ENCODE assay signal across 8 cellular contexts in the genomic region with DNA sequence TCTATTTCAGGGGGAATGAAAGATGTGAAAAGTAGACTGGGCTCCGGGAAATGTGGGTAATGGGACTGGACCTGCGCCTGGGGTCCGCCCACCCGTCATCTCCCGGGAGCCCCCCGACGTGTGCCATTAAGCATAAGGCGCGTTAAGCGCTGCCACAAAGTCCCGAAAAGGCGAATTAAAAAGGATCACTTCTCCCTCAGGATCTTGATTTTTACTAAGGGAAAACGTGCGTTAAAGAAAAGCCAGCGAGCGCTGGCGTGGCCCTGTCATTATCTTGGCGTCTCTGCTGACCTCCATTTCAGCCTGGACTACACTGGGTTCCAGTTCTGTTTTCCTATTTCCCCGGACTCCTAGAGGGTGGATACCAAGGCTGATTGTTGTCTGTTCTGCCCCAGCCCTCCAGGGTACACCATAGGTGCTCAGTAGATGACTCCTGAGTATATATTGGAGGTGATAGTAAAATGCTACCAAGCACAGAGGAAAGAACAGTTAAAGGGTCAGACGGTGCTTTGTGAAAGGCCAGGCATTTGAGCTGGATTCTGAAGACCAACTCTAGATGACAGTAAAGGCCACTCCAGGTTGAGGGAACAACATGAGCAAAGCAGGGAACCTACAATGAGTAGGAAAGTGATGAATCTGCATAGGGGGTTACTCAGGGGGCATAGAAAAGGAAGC.
A peak's percentile ranks its signal among the peaks of the same experiment; 100 is the strongest.
DNase-seq lines count a peak whose midpoint lies in the region; ATAC-seq, FAIRE-seq and TF ChIP-seq lines count a peak whose summit lies in the region.

No MANE protein-coding gene starts in this region.

- peak overlapping the region; percentile 54 to 84 (median 81) for H3K4me3 ChIP-seq in keratinocyte (ENCODE audit: control insufficient read depth in 2 of 3, extremely low read depth in 1 of 3, insufficient read depth in 2 of 3, low read depth in 1 of 3, low read length in 3 of 3)

- H3K27ac ChIP-seq in keratinocyte (ENCODE audit: control insufficient read depth, insufficient read depth, low read length), result peak overlapping the region; percentile 71

- H3K36me3 Mint-ChIP-seq in activated CD4-positive, alpha-beta T cell treated with anti-CD3 and anti-CD28 coated beads, Interleukin-2, amount 10 ng/mL, durations not matched to agents 7 days and 5 days (ENCODE audit: low read depth), result no peaks in the 10 kb centered on the region
- H3K36me3 Mint-ChIP-seq in central memory CD8-positive, alpha-beta T cell (ENCODE audit: insufficient read depth), result peaks cover 10% of the 10 kb centered on the region
- H3K36me3 Mint-ChIP-seq in stimulated activated naive B cell treated with anti-CD40 and anti-IgM and Interleukin-4, amounts not matched to agents 10 μg/mL and 1 μg/mL and 100 μg/mL, for 72 hours, result peaks cover 0 to 2% of the 10 kb centered on the region in 2 donors

- H3K27me3 Mint-ChIP-seq in activated CD4-positive, alpha-beta T cell treated with anti-CD3 and anti-CD28 coated beads, Interleukin-2, amount 10 ng/mL, durations not matched to agents 7 days and 5 days, result no peaks in the 10 kb centered on the region
- H3K27me3 Mint-ChIP-seq in central memory CD8-positive, alpha-beta T cell, result peaks cover 7% of the 10 kb centered on the region
- H3K27me3 Mint-ChIP-seq in stimulated activated naive B cell treated with anti-CD40 and anti-IgM and Interleukin-4, amounts not matched to agents 10 μg/mL and 1 μg/mL and 100 μg/mL, for 72 hours, result no peaks in the 10 kb centered on the region

- H3K27ac Mint-ChIP-seq in activated CD4-positive, alpha-beta T cell treated with anti-CD3 and anti-CD28 coated beads, Interleukin-2, amount 10 ng/mL, durations not matched to agents 7 days and 5 days, result peak overlapping the region; percentile 73
- no peak overlapping the region for H3K27ac Mint-ChIP-seq in central memory CD8-positive, alpha-beta T cell (ENCODE audit: low read depth)
- peak overlapping the region; percentile 78 for H3K27ac Mint-ChIP-seq in stimulated activated naive B cell treated with anti-CD40 and anti-IgM and Interleukin-4, amounts not matched to agents 10 μg/mL and 1 μg/mL and 100 μg/mL, for 72 hours

- no peaks in the 10 kb centered on the region for H3K9me1 ChIP-seq in keratinocyte (ENCODE audit: control insufficient read depth, extremely low read depth, insufficient read depth, low read length)

- peak overlapping the region; percentile 78 for H3K9ac ChIP-seq in keratinocyte (ENCODE audit: control insufficient read depth, extremely low read depth, insufficient read depth, low read length)

- CTCF ChIA-PET in activated CD4-positive, alpha-beta T cell treated with anti-CD3 and anti-CD28 coated beads, Interleukin-2, amount 10 ng/mL, durations not matched to agents 7 days and 5 days (lab: Charles Lee), result interaction anchor here (0.7 kb wide), 1 partner anchor 1266 kb away, joined by 3 read pairs; no protein-coding TSS in a partner anchor

- no peak for DNase-seq in activated CD4-positive, alpha-beta T cell treated with anti-CD3 and anti-CD28 coated beads, Interleukin-2, amount 10 ng/mL, durations not matched to agents 7 days and 5 days
- no peak for DNase-seq in activated CD4-positive, alpha-beta T cell treated with anti-CD3 and anti-CD28 coated beads for 1 hour
- peak; percentile 32 for DNase-seq in NCI-H82 treated with DMSO at 0.1 percent for 48 hours (lab: John Stamatoyannopoulos, UW; ENCODE audit: unreplicated experiment)
- DNase-seq in central memory CD8-positive, alpha-beta T cell (ENCODE audit: low spot score in 2 of 2), result no peak
- no peak for DNase-seq in keratinocyte (ENCODE audit: low read depth, low spot score)
- DNase-seq in stimulated activated naive B cell treated with anti-CD40 and anti-IgM and Interleukin-4, amounts not matched to agents 10 μg/mL and 1 μg/mL and 100 μg/mL, for 72 hours, result no peak
- no peak for DNase-seq in NCI-H187 (lab: John Stamatoyannopoulos, UW)
- no peak for DNase-seq in Ammon's horn (ENCODE audit: low spot score)

- dilution Hi-C loops in keratinocyte (cut with MboI; ENCODE audit: extremely low pct_ligation_motif_present, low sequenced_read_pairs), result no loop called here

- H3K4me2 ChIP-seq in keratinocyte (ENCODE audit: control insufficient read depth, extremely low read depth, insufficient read depth, low read depth, low read length), result peak overlapping the region; percentile 94

- H3K79me2 ChIP-seq in keratinocyte (ENCODE audit: control insufficient read depth, insufficient read depth, low read length), result no peaks in the 10 kb centered on the region

- ATAC-seq in central memory CD8-positive, alpha-beta T cell (replicated peaks; ENCODE audit: extremely low read depth, poor library complexity, severe bottlenecking), result no peak
- peak; percentile 5 to 12 for ATAC-seq in stimulated activated naive B cell treated with anti-CD40 and anti-IgM and Interleukin-4, amounts not matched to agents 10 μg/mL and 1 μg/mL and 100 μg/mL, for 72 hours (replicated peaks)

- H3K4me1 Mint-ChIP-seq in activated CD4-positive, alpha-beta T cell treated with anti-CD3 and anti-CD28 coated beads, Interleukin-2, amount 10 ng/mL, durations not matched to agents 7 days and 5 days, result peaks cover 22% of the 10 kb centered on the region
- peaks cover 15% of the 10 kb centered on the region for H3K4me1 Mint-ChIP-seq in central memory CD8-positive, alpha-beta T cell
- H3K4me1 Mint-ChIP-seq in stimulated activated naive B cell treated with anti-CD40 and anti-IgM and Interleukin-4, amounts not matched to agents 10 μg/mL and 1 μg/mL and 100 μg/mL, for 72 hours, result peaks cover 48 to 61% of the 10 kb centered on the region in 2 donors

- H3K36me3 ChIP-seq in keratinocyte (ENCODE audit: control insufficient read depth in 2 of 2, extremely low read depth in 1 of 2, insufficient read depth in 2 of 2, low read length in 2 of 2), result no peaks in the 10 kb centered on the region

- no peaks in the 10 kb centered on the region for H3K9me3 Mint-ChIP-seq in activated CD4-positive, alpha-beta T cell treated with anti-CD3 and anti-CD28 coated beads, Interleukin-2, amount 10 ng/mL, durations not matched to agents 7 days and 5 days
- no peaks in the 10 kb centered on the region for H3K9me3 Mint-ChIP-seq in central memory CD8-positive, alpha-beta T cell
- peaks cover 0 to 2% of the 10 kb centered on the region in 2 donors for H3K9me3 Mint-ChIP-seq in stimulated activated naive B cell treated with anti-CD40 and anti-IgM and Interleukin-4, amounts not matched to agents 10 μg/mL and 1 μg/mL and 100 μg/mL, for 72 hours

- H3K27me3 ChIP-seq in keratinocyte (ENCODE audit: control insufficient read depth, extremely low read depth, insufficient read depth, low read length), result no peaks in the 10 kb centered on the region

- no peaks in the 10 kb centered on the region for H3K9me3 ChIP-seq in keratinocyte (ENCODE audit: control insufficient read depth, low read depth, low read length)

- H4K20me1 ChIP-seq in keratinocyte (ENCODE audit: control insufficient read depth, extremely low read depth, insufficient read depth, low read length), result no peaks in the 10 kb centered on the region

- FAIRE-seq in keratinocyte (lab: Jason Lieb, UNC), result no peak

- H3K4me1 ChIP-seq in keratinocyte (ENCODE audit: control insufficient read depth, extremely low read depth, insufficient read depth, low read length), result peaks cover 14% of the 10 kb centered on the region

- H3K4me3 Mint-ChIP-seq in activated CD4-positive, alpha-beta T cell treated with anti-CD3 and anti-CD28 coated beads, Interleukin-2, amount 10 ng/mL, durations not matched to agents 7 days and 5 days, result peak overlapping the region; percentile 68
- peak overlapping the region; percentile 80 for H3K4me3 Mint-ChIP-seq in central memory CD8-positive, alpha-beta T cell
- peak overlapping the region; percentile 80 to 81 for H3K4me3 Mint-ChIP-seq in stimulated activated naive B cell treated with anti-CD40 and anti-IgM and Interleukin-4, amounts not matched to agents 10 μg/mL and 1 μg/mL and 100 μg/mL, for 72 hours

- POLR2A ChIA-PET in activated CD4-positive, alpha-beta T cell treated with anti-CD3 and anti-CD28 coated beads, Interleukin-2, amount 10 ng/mL, durations not matched to agents 7 days and 5 days (lab: Charles Lee), result interaction anchor here (1.0 kb wide), 1 partner anchor 10 kb away, joined by 4 read pairs; no protein-coding TSS in a partner anchor

- peak overlapping the region; percentile 79 for H2AFZ ChIP-seq in keratinocyte (ENCODE audit: control insufficient read depth, low read length)

- TF ChIP-seq CTCF in keratinocyte (optimal IDR thresholded peaks at IDR 0.05 in 1 of 3, IDR thresholded peaks at IDR 0.05 in 1 of 3, conservative IDR thresholded peaks at IDR 0.05 in 1 of 3; ENCODE audit: extremely low read depth in 1 of 3, insufficient read depth in 2 of 3, low read length in 3 of 3), result no peak
